Comparison of ENCODE assay signal across 17 cellular contexts in the genomic region with DNA sequence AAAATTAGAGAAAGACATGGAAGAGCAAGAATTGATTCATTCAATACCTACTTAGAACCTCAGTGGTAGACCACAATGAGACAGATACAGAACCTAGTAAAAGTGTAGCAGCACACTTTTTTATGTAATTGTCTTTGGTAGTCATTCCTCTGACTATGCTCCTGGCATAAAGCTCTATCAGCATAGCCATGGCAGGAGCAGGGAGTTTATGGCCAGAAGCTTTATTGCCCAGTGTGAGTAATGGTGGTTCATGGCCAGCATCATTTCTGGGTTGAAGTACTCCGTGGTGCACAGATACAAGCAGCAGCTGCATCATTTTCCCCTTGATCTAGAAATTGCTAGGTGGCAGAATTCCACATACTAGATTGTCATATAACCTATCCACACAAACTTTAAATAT.
"Had no signal": no experiment of that assay in that cellular context is flagged by ENCODE, and none has a peak within 500 bp of the region (broad histone marks: within the 10 kb centered on the region; RNA-seq: fewer than 3 reads in every experiment).

No MANE protein-coding gene starts in this region.

- H3K27ac ChIP-seq: adrenal gland, gastroesophageal sphincter, lower lobe of right lung, thyroid gland had no signal

- H3K27me3 ChIP-seq: adrenal gland, gastroesophageal sphincter, thyroid gland had no signal

- H3K9me3 ChIP-seq: adrenal gland, gastroesophageal sphincter, lower lobe of right lung, thyroid gland had no signal

- H3K4me1 ChIP-seq: adrenal gland, gastroesophageal sphincter, lower lobe of right lung, thyroid gland had no signal

- ATAC-seq: activated CD8-positive, alpha-beta T cell treated with anti-CD3 and anti-CD28 coated beads for 36 hours; activated T-cell treated with anti-CD3 and anti-CD28 coated beads, Interleukin-2, amount 50 U/mL, for 4 hours; esophagus mucosa; gastroesophageal sphincter; left colon; lower lobe of right lung; sciatic nerve; stimulated activated memory B cell treated with anti-CD40 and anti-IgM and Interleukin-4, amounts not matched to agents 10 μg/mL and 1 μg/mL and 100 μg/mL, for 72 hours; T-helper 17 cell; WTC11 had no signal

- FAIRE-seq: islet of Langerhans, urothelium cell line had no signal

- DNase-seq: activated CD4-positive, alpha-beta T cell treated with anti-CD3 and anti-CD28 coated beads for 4 hours; activated CD8-positive, alpha-beta T cell treated with anti-CD3 and anti-CD28 coated beads for 36 hours; activated effector memory CD4-positive, alpha-beta T cell treated with anti-CD3 and anti-CD28 coated beads, Interleukin-2, amount 50 U/mL, for 16 hours; activated T-cell treated with anti-CD3 and anti-CD28 coated beads, Interleukin-2, amount 50 U/mL, for 4 hours; adrenal gland; caudate nucleus; left colon; lower lobe of right lung; T-helper 17 cell; thyroid gland had no signal

- H3K36me3 ChIP-seq: adrenal gland, gastroesophageal sphincter, lower lobe of right lung, thyroid gland had no signal

- H3K4me3 ChIP-seq: adrenal gland, gastroesophageal sphincter, lower lobe of right lung, thyroid gland had no signal
